Comparison of ENCODE assay signal across 1 cellular context in the genomic region with DNA sequence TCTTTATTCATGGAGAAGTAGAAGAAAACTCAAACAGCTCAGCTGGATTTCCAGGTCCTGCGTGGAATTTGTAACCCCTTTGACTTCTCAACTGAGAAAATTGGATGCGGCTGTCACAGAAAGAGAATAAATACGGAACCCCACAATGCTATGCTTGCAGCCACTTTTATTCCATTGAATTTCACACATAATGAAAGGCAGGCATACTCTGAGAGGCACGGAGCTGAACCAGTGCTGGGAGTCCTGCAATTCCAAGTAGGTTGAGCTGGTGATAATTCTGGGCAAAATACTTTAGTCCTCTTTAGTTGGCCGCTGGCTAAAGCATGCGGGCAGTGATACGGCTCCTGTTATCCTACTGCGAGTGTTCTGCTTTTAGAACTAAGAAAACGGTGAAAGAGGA.
TF ChIP-seq lines count a peak whose summit lies in the region.

No MANE protein-coding gene starts in this region.

TF ChIP-seq in WTC11, 78 proteins besides CTCF, POLR2A, EP300 and RAD21 (continued from another document):
- TF ChIP-seq, protein P1, sequence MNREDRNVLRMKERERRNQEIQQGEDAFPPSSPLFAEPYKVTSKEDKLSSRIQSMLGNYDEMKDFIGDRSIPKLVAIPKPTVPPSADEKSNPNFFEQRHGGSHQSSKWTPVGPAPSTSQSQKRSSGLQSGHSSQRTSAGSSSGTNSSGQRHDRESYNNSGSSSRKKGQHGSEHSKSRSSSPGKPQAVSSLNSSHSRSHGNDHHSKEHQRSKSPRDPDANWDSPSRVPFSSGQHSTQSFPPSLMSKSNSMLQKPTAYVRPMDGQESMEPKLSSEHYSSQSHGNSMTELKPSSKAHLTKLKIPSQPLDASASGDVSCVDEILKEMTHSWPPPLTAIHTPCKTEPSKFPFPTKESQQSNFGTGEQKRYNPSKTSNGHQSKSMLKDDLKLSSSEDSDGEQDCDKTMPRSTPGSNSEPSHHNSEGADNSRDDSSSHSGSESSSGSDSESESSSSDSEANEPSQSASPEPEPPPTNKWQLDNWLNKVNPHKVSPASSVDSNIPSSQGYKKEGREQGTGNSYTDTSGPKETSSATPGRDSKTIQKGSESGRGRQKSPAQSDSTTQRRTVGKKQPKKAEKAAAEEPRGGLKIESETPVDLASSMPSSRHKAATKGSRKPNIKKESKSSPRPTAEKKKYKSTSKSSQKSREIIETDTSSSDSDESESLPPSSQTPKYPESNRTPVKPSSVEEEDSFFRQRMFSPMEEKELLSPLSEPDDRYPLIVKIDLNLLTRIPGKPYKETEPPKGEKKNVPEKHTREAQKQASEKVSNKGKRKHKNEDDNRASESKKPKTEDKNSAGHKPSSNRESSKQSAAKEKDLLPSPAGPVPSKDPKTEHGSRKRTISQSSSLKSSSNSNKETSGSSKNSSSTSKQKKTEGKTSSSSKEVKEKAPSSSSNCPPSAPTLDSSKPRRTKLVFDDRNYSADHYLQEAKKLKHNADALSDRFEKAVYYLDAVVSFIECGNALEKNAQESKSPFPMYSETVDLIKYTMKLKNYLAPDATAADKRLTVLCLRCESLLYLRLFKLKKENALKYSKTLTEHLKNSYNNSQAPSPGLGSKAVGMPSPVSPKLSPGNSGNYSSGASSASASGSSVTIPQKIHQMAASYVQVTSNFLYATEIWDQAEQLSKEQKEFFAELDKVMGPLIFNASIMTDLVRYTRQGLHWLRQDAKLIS (CRISPR knock-in tag; IDR thresholded peaks at IDR 0.05; ENCODE audit: borderline replicate concordance), result no peak
- TF ChIP-seq, protein P2, sequence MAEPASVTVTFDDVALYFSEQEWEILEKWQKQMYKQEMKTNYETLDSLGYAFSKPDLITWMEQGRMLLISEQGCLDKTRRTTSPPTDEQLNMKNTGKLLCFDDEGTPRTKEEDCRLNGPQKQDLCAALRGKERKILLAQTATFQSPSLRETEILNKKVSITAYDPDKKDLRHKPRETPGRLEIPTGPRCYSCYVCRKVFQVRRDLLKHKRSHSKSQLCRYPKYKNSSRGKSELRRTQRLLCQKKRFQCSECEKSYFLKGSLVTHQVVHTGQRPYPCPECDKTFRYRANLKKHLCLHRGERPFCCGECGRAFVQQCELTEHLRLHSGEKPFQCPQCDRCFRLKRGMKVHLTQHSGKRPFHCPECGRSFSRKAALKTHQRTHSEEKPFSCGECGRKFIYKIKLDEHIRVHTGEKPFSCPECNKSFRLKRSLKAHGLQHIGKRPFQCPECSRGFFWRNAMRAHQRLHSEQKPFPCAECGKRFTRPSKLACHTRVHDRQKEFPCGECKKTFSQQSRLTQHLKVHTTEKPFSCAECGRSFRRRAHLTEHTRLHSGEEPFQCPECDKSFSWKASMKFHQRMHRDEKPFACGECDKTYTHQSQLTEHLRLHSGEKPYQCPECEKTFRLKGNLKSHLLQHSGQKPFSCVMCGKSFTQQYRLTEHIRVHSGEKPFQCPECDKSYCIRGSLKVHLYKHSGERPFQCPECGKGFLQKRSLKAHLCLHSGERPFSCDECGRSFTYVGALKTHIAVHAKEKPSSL (CRISPR knock-in tag; conservative IDR thresholded peaks at IDR 0.05), result no peak
- TF ChIP-seq GTF2I (CRISPR knock-in tag; conservative IDR thresholded peaks at IDR 0.05) (no peak), E2F5 (CRISPR knock-in tag; IDR thresholded peaks at IDR 0.05) (no peak), NR2C2 (CRISPR knock-in tag; IDR thresholded peaks at IDR 0.05) (no peak), ARID4B (CRISPR knock-in tag; IDR thresholded peaks at IDR 0.05; ENCODE audit: borderline replicate concordance) (no peak)
